Comparison of ENCODE assay signal across 7 cellular contexts in genomic region chr3:69309810-69310209, GRCh38.
A peak's percentile ranks its signal among the peaks of the same experiment; 100 is the strongest.
DNase-seq lines count a peak whose midpoint lies in the region; ATAC-seq and TF ChIP-seq lines count a peak whose summit lies in the region.

No MANE protein-coding gene starts in this region.

- H3K4me1 ChIP-seq in HAP-1: no peaks in the 10 kb centered on the region
- H3K4me1 ChIP-seq in smooth muscle cell (ENCODE audit: low read depth): no peaks in the 10 kb centered on the region

- H3K79me2 ChIP-seq in smooth muscle cell (ENCODE audit: low read depth): no peaks in the 10 kb centered on the region

- 65% methylated on average over 3 of the region's 3 CpGs for WGBS in smooth muscle cell (ENCODE audit: low lambda C conversion rate)

- no peak overlapping the region for H3K9ac ChIP-seq in smooth muscle cell (ENCODE audit: low read depth)

- no peaks in the 10 kb centered on the region for H4K20me1 ChIP-seq in smooth muscle cell (ENCODE audit: low read depth)

- no peak overlapping the region for H3K4me2 ChIP-seq in smooth muscle cell

- no peaks in the 10 kb centered on the region for H3F3A ChIP-seq in smooth muscle cell (ENCODE audit: low read depth)

- H2AFZ ChIP-seq in smooth muscle cell (ENCODE audit: low read depth): no peak overlapping the region

- in situ Hi-C loops in HAP-1 (cut with MboI; ENCODE audit: low sequenced_read_pairs): loop anchor here (5.0 to 25.0 kb wide), 2 partner anchors 148 to 627 kb away; no protein-coding TSS in a partner anchor
- in situ Hi-C loops in SK-MEL-5 (cut with HindIII; ENCODE audit: low pct_unique_long_range_greater_than_20kb, low sequenced_read_pairs): no loop called here

- ATAC-seq in HG02970 (IDR thresholded peaks at IDR 0.05; ENCODE audit: low FRiP score, unreplicated experiment) (no peak), HG03175 (IDR thresholded peaks at IDR 0.05; ENCODE audit: unreplicated experiment) (no peak)

- DNase-seq in HAP-1 (ENCODE audit: low spot score in 2 of 2) (peak; percentile 35 to 40), SK-MEL-5 (ENCODE audit: low read depth, low spot score) (peak; percentile 75), fibroblast of villous mesenchyme (ENCODE audit: low read depth) (peak; percentile 26), smooth muscle cell (lab: John Stamatoyannopoulos, UW; ENCODE audit: unreplicated experiment) (no peak), foreskin melanocyte (no peak)

- no peaks in the 10 kb centered on the region for H3K36me3 ChIP-seq in HAP-1 (replicated peaks)
- H3K36me3 ChIP-seq in smooth muscle cell (ENCODE audit: low read depth): no peaks in the 10 kb centered on the region

- H3K27ac ChIP-seq in smooth muscle cell (ENCODE audit: low read depth): no peak overlapping the region

- H3K4me3 ChIP-seq in HAP-1: no peak overlapping the region
- no peak overlapping the region for H3K4me3 ChIP-seq in fibroblast of villous mesenchyme (ENCODE audit: low read depth, low read length)
- no peak overlapping the region for H3K4me3 ChIP-seq in smooth muscle cell

- H3K27me3 ChIP-seq in HAP-1 (ENCODE audit: low read depth) (no peaks in the 10 kb centered on the region), smooth muscle cell (ENCODE audit: low read depth) (no peaks in the 10 kb centered on the region)

- TF ChIP-seq CTCF in fibroblast of villous mesenchyme (IDR thresholded peaks at IDR 0.05; ENCODE audit: insufficient read depth, low read depth, low read length): peak; percentile 54
- peak; percentile 46 for TF ChIP-seq CTCF in smooth muscle cell (IDR thresholded peaks at IDR 0.05; ENCODE audit: borderline replicate concordance, insufficient read depth, poor library complexity, severe bottlenecking)

- H3K9me3 ChIP-seq in HAP-1 (no peaks in the 10 kb centered on the region), smooth muscle cell (replicated peaks; ENCODE audit: low read depth) (no peaks in the 10 kb centered on the region)

Comparison
In these comparisons a context has a peak if more than half of its experiments do, and no peak if none do; other contexts are left out.
1. DNase-seq: peak in HAP-1 (2 of 2), SK-MEL-5 (single experiment) and fibroblast of villous mesenchyme (single experiment); none in smooth muscle cell (single experiment) and foreskin melanocyte (single experiment).